ENCODE assay signal across 9 cellular contexts in the genomic region with DNA sequence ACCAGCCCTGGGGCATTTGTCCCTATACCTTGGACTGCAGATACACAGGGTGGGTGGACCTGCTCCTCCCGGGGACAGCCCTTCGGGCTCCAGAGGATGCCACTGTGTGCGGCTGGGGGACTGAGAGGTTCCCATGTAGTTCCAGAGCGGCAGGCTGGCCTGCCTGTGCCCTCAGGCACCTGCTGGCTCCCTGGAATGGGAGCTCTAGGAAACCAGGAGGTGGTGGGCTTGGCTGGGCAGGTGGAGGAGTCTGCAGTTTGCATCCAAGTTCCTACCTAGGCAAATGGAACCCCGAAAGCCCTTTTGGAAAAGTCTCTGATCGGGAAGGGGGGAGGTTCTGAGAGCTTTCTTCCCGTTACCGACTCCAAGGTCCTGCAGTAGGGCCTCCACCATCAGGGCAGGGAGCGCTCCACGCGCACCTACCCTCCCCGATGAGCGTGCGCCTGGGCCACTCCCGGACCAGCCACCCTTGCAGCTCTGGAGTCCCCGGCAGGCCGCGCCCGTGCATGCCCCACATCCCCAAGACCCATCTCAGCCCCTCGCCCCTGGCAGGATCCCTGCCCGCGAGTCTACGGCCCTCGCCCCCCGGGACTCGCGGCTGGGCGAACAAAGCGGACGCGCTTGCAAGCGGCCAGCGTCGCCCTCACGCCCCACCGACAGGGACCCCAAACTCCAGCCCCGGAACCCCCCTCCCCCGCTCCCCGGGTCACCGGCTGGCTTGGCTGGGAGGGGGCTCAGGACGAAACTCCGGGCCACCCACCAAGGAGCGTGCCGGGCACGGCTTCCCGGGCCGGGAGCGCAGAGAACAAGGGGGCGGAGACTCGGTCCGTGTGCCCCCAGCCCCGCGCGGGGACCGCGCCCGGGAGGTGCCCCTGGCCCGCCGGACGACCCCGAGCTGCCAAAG. TPM values are rescaled to one million over a fixed set of nuclear protein-coding genes. Genes with fewer than 3 reads are reported as not detected.
A peak's percentile ranks its signal among the peaks of the same experiment; 100 is the strongest.
DNase-seq lines count a peak whose midpoint lies in the region; ATAC-seq and TF ChIP-seq lines count a peak whose summit lies in the region.
"Had no signal": no experiment of that assay in that cellular context is flagged by ENCODE, and none has a peak within 500 bp of the region (broad histone marks: within the 10 kb centered on the region; RNA-seq: fewer than 3 reads in every experiment).

No MANE protein-coding gene starts in this region.

- peaks cover 21% of the 10 kb centered on the region for H3K27me3 Mint-ChIP-seq in neural progenitor cell (ENCODE audit: insufficient read depth, low read depth)

- H3K4me3 Mint-ChIP-seq in neural progenitor cell, result peak overlapping the region; percentile 85

- POLR2A ChIA-PET in RWPE1 (lab: Yijun Ruan, JAX; ENCODE audit: low non-redundant PET), result interaction anchor here (0.6 kb wide), 1 partner anchor 13 kb away, joined by 3 read pairs; no protein-coding TSS in a partner anchor

- CTCF ChIA-PET in RWPE1 (lab: Yijun Ruan, JAX), result interaction anchor here (1.0 to 1.5 kb wide), 3 partner anchors 19 to 64 kb away, joined by 5 read pairs; no protein-coding TSS in a partner anchor

- H3K27ac Mint-ChIP-seq in neural progenitor cell, result no peak overlapping the region

- H3K36me3 ChIP-seq in esophagus (ENCODE audit: control insufficient read depth in 2 of 2, insufficient read depth in 2 of 2, low read length in 1 of 2), result no peaks in the 10 kb centered on the region
- H3K36me3 ChIP-seq in neural progenitor cell, result no peaks in the 10 kb centered on the region

- H3K9ac ChIP-seq in neural progenitor cell, result no peak overlapping the region

- WGBS in esophagus, 2 donors, result 9 to 10% methylated on average over 61 of the region's 61 CpGs

- peak; percentile 5 for ATAC-seq in GM19463 (IDR thresholded peaks at IDR 0.05; ENCODE audit: unreplicated experiment)

- peaks cover 4% of the 10 kb centered on the region for H3K79me2 ChIP-seq in neural progenitor cell (ENCODE audit: low read depth)

- peaks cover 0 to 3% of the 10 kb centered on the region in 2 donors for H3K4me1 ChIP-seq in esophagus (ENCODE audit: control insufficient read depth in 2 of 2, insufficient read depth in 2 of 2, low read length in 1 of 2)
- H3K4me1 ChIP-seq in neural progenitor cell, result peaks cover 17% of the 10 kb centered on the region

- no peaks in the 10 kb centered on the region for H4K20me1 ChIP-seq in neural progenitor cell (ENCODE audit: low read depth)

- peaks cover 20% of the 10 kb centered on the region for H3K4me1 Mint-ChIP-seq in neural progenitor cell

- H3K9me3 Mint-ChIP-seq in neural progenitor cell, result no peaks in the 10 kb centered on the region

- no peak for DNase-seq in RWPE1 (ENCODE audit: low spot score)
- peak; percentile 58 for DNase-seq in neural progenitor cell (ENCODE audit: low spot score)
- DNase-seq in LoVo (ENCODE audit: low spot score), result no peak
- DNase-seq in medulla oblongata (ENCODE audit: extremely low spot score), result no peak
- DNase-seq in effector CD8-positive, alpha-beta T cell (lab: John Stamatoyannopoulos, UW), result no peak
- no peak for DNase-seq in iPS-NIHi11 (ENCODE audit: low spot score)

- H3F3A ChIP-seq in neural progenitor cell (ENCODE audit: low read depth), result peaks cover 33% of the 10 kb centered on the region

- peak overlapping the region; percentile 68 for H2AFZ ChIP-seq in neural progenitor cell (replicated peaks)

- peak overlapping the region; percentile 54 to 74 for H3K4me3 ChIP-seq in esophagus (ENCODE audit: low read depth in 1 of 2, low read length in 2 of 2)
- peak overlapping the region; percentile 62 for H3K4me3 ChIP-seq in neural progenitor cell

- H3K36me3 Mint-ChIP-seq in neural progenitor cell, result no peaks in the 10 kb centered on the region

- H3K9me3 ChIP-seq in esophagus (ENCODE audit: control insufficient read depth in 2 of 2, insufficient read depth in 1 of 2, low read depth in 1 of 2, low read length in 1 of 2), result no peaks in the 10 kb centered on the region
- no peaks in the 10 kb centered on the region for H3K9me3 ChIP-seq in neural progenitor cell (ENCODE audit: low read depth)

- TF ChIP-seq CTCF in RWPE1 (conservative IDR thresholded peaks at IDR 0.05; ENCODE audit: low read depth), result no peak
- TF ChIP-seq CTCF in neural progenitor cell (IDR thresholded peaks at IDR 0.05), result no peak

- H3K27ac ChIP-seq in RWPE1 (peak overlapping the region; percentile 7; the same call in 1 of the 2 replicates), esophagus (ENCODE audit: low read depth in 2 of 2, low read length in 1 of 2) (no peak overlapping the region), neural progenitor cell (no peak overlapping the region)

- H3K4me2 ChIP-seq in neural progenitor cell, result peak overlapping the region; percentile 85

- H3K27me3 ChIP-seq in esophagus (ENCODE audit: control insufficient read depth in 1 of 2, insufficient read depth in 2 of 2, low read length in 2 of 2) (no peaks in the 10 kb centered on the region), neural progenitor cell (peaks cover 34% of the 10 kb centered on the region)

RNA-seq across cellular contexts. Expression of gene DBNDD1, which starts 0.7 kb away (rescaled TPM):
- 10 to 100 TPM; 17.9 TPM for polyA plus RNA-seq in esophagus
- total RNA-seq in neural progenitor cell (ENCODE audit: low replicate concordance), result 5.2 and 19.4 TPM in 2 replicates

RNA-seq across cellular contexts. Expression of gene PRDM7, which starts 58.6 kb away (rescaled TPM):
- not detected for polyA plus RNA-seq in esophagus
- total RNA-seq in neural progenitor cell (ENCODE audit: low replicate concordance), result not detected in 2 replicates
- total RNA-seq: T-helper 2 cell treated with Interferon-gamma antibody and Interleukin-4, amounts not matched to agents 100 ng/mL and 5 ng/mL, for 36 hours had no signal
